ENCODE assay signal across 10 cellular contexts in the genomic region with DNA sequence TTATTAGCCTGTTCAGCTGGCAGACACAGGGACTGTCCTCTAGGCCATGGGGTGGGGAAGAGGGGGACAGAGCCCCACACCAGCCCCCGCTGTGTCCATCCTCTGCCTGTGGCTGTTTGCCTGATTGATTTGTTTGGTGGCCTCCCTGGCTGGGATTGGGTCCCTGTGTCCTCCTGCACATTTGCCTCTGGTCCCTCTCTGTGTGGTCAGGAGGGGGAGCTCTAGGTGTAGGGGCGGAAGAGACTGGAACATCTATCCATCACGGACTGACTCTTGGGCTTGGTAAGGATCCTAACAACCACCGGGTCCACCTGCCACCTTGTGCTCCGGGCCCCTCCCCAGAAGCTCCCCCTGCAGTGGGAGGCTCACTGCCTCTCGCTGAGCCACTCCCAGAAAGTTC. TPM values are rescaled to one million over a fixed set of nuclear protein-coding genes. Genes with fewer than 3 reads are reported as not detected.
DNase-seq lines count a peak whose midpoint lies in the region; ATAC-seq and TF ChIP-seq lines count a peak whose summit lies in the region.
"Had no signal": no experiment of that assay in that cellular context is flagged by ENCODE, and none has a peak within 500 bp of the region (broad histone marks: within the 10 kb centered on the region; RNA-seq: fewer than 3 reads in every experiment).

No MANE protein-coding gene starts in this region.

- H3K27ac ChIP-seq in OCI-LY1 (ENCODE audit: low read depth, low read length, poor library complexity, severe bottlenecking) (no peak overlapping the region), aorta (ENCODE audit: low read depth in 1 of 2, low read length in 2 of 2) (no peak overlapping the region)

- no peak overlapping the region for H3K4me3 Mint-ChIP-seq in mesothelial cell of epicardium
- H3K4me3 Mint-ChIP-seq: activated T-cell treated with anti-CD3 and anti-CD28 coated beads, Interleukin-2, amount 50 U/mL, for 4 hours had no signal

- H3K9me3 Mint-ChIP-seq in activated naive CD4-positive, alpha-beta T cell treated with anti-CD3 and anti-CD28 coated beads, Interleukin-2, amount 50 U/mL, for 72 hours: no peaks in the 10 kb centered on the region
- H3K9me3 Mint-ChIP-seq in mesothelial cell of epicardium: no peaks in the 10 kb centered on the region
- H3K9me3 Mint-ChIP-seq: activated T-cell treated with anti-CD3 and anti-CD28 coated beads, Interleukin-2, amount 50 U/mL, for 4 hours had no signal

- H3K27me3 Mint-ChIP-seq in mesothelial cell of epicardium (ENCODE audit: low read depth): peaks cover 55% of the 10 kb centered on the region

- peaks cover 19% of the 10 kb centered on the region for H3K4me1 Mint-ChIP-seq in mesothelial cell of epicardium

- no peaks in the 10 kb centered on the region for H3K27me3 ChIP-seq in OCI-LY1 (ENCODE audit: insufficient read depth, low read length)
- no peaks in the 10 kb centered on the region for H3K27me3 ChIP-seq in aorta (ENCODE audit: control insufficient read depth in 1 of 2, insufficient read depth in 2 of 2, low read length in 1 of 2)
- H3K27me3 ChIP-seq: MG63 had no signal

- no peak overlapping the region for H3K27ac Mint-ChIP-seq in activated naive CD4-positive, alpha-beta T cell treated with anti-CD3 and anti-CD28 coated beads, Interleukin-2, amount 50 U/mL, for 72 hours
- H3K27ac Mint-ChIP-seq in mesothelial cell of epicardium: no peak overlapping the region

- whole genome bisulfite sequencing in aorta, 2 donors: 85 to 90% methylated on average over 6 of the region's 6 CpGs

- H3K4me1 ChIP-seq in OCI-LY1 (ENCODE audit: insufficient read depth, low read length, severe bottlenecking) (no peaks in the 10 kb centered on the region), aorta (ENCODE audit: control insufficient read depth in 1 of 2, insufficient read depth in 2 of 2, low read length in 2 of 2) (no peaks in the 10 kb centered on the region)

- no peak overlapping the region for H3K9ac ChIP-seq in OCI-LY1 (ENCODE audit: low read length)

- no peak for DNase-seq in AG10803 (ENCODE audit: low read depth)
- no peak for DNase-seq in fibroblast of the aortic adventitia (ENCODE audit: low read depth)
- no peak for DNase-seq in aorta
- DNase-seq in activated naive CD4-positive, alpha-beta T cell treated with anti-CD3 and anti-CD28 coated beads, Interleukin-2, amount 50 U/mL, for 72 hours (ENCODE audit: low spot score in 2 of 2): no peak
- DNase-seq in mesothelial cell of epicardium (ENCODE audit: low spot score in 2 of 2, unreplicated experiment in 2 of 2): no peak
- DNase-seq: activated T-cell treated with anti-CD3 and anti-CD28 coated beads, Interleukin-2, amount 50 U/mL, for 4 hours; MG63 had no signal

- H3K36me3 Mint-ChIP-seq in activated naive CD4-positive, alpha-beta T cell treated with anti-CD3 and anti-CD28 coated beads, Interleukin-2, amount 50 U/mL, for 72 hours: no peaks in the 10 kb centered on the region
- H3K36me3 Mint-ChIP-seq in mesothelial cell of epicardium: no peaks in the 10 kb centered on the region

- ATAC-seq in aorta (ENCODE audit: low FRiP score) (no peak), HG03460 (IDR thresholded peaks at IDR 0.05; ENCODE audit: unreplicated experiment) (no peak)
- ATAC-seq in activated naive CD4-positive, alpha-beta T cell treated with anti-CD3 and anti-CD28 coated beads, Interleukin-2, amount 50 U/mL, for 72 hours: no peak
- ATAC-seq: activated T-cell treated with anti-CD3 and anti-CD28 coated beads, Interleukin-2, amount 50 U/mL, for 4 hours had no signal

- peak; percentile 47 for TF ChIP-seq CTCF in AG10803 (conservative IDR thresholded peaks at IDR 0.05; ENCODE audit: low read length)
- TF ChIP-seq CTCF in GM12873 (IDR thresholded peaks at IDR 0.05; ENCODE audit: insufficient read depth, low read depth, low read length, missing control alignments): peak; percentile 57
- peak; percentile 38 for TF ChIP-seq CTCF in OCI-LY1 (IDR thresholded peaks at IDR 0.05; ENCODE audit: low read length)
- peak; percentile 24 for TF ChIP-seq CTCF in fibroblast of the aortic adventitia (IDR thresholded peaks at IDR 0.05; ENCODE audit: insufficient read depth, low read length)
- TF ChIP-seq CTCF in mesothelial cell of epicardium (IDR thresholded peaks at IDR 0.05; ENCODE audit: unreplicated experiment): no peak

- H3K9me2 ChIP-seq in OCI-LY1 (ENCODE audit: low read depth, low read length): no peaks in the 10 kb centered on the region

- no peak overlapping the region for H2AFZ ChIP-seq in OCI-LY1 (ENCODE audit: low read length)

- H3K4me2 ChIP-seq in OCI-LY1 (ENCODE audit: low read length): no peak overlapping the region

- H3K4me3 ChIP-seq in AG10803 (ENCODE audit: low read length): no peak overlapping the region
- no peak overlapping the region for H3K4me3 ChIP-seq in OCI-LY1 (ENCODE audit: low read depth, low read length, poor library complexity, severe bottlenecking)
- H3K4me3 ChIP-seq in fibroblast of the aortic adventitia (ENCODE audit: low read depth, low read length): no peak overlapping the region
- no peak overlapping the region for H3K4me3 ChIP-seq in aorta (ENCODE audit: low read length in 2 of 2)
- H3K4me3 ChIP-seq: MG63 had no signal

- no peaks in the 10 kb centered on the region for H4K20me1 ChIP-seq in OCI-LY1 (ENCODE audit: insufficient read depth, low read length)

- H3K79me2 ChIP-seq in OCI-LY1 (ENCODE audit: insufficient read depth, low read length): no peaks in the 10 kb centered on the region

- intact Hi-C loops in aorta (cut with DNase I): no loop called here

- H3K36me3 ChIP-seq in OCI-LY1 (ENCODE audit: insufficient read depth, low read length) (no peaks in the 10 kb centered on the region), aorta (ENCODE audit: control insufficient read depth in 1 of 2, insufficient read depth in 2 of 2, low read length in 1 of 2) (no peaks in the 10 kb centered on the region)
- H3K36me3 ChIP-seq: MG63 had no signal

- no peaks in the 10 kb centered on the region for H3F3A ChIP-seq in OCI-LY1 (ENCODE audit: insufficient read depth, low read length)

- H3K9me3 ChIP-seq in OCI-LY1 (ENCODE audit: low read length): no peaks in the 10 kb centered on the region
- H3K9me3 ChIP-seq in aorta (ENCODE audit: control insufficient read depth, low read length): no peaks in the 10 kb centered on the region
- H3K9me3 ChIP-seq: MG63 had no signal

RNA-seq across cellular contexts. Expression of a gene that starts 38.4 kb away (rescaled TPM):
- 35.0 and 59.9 TPM in 2 replicates for total RNA-seq in fibroblast of the aortic adventitia (ENCODE audit: low replicate concordance)
- total RNA-seq in aorta: 10 to 100 TPM; 11.5 to 13.9 TPM
- polyA plus RNA-seq in aorta: 10 to 100 TPM; 15.8 to 34.1 TPM
- 10 to 100 TPM; 53.3 to 68.6 TPM for total RNA-seq in activated naive CD4-positive, alpha-beta T cell treated with anti-CD3 and anti-CD28 coated beads, Interleukin-2, amount 50 U/mL, for 72 hours
- 23.8 to 26.0 TPM (median 24.8 TPM) in 3 replicates for total RNA-seq in mesothelial cell of epicardium
